In genomic region chr5:92144824-92145223, GRCh38 we compare ENCODE assay signal across 20 cellular contexts.
"Had no signal": no experiment of that assay in that cellular context is flagged by ENCODE, and none has a peak within 500 bp of the region (broad histone marks: within the 10 kb centered on the region; RNA-seq: fewer than 3 reads in every experiment).

No MANE protein-coding gene starts in this region.

- H3K36me3 ChIP-seq: breast epithelium, gastroesophageal sphincter, left ventricle myocardium inferior, spleen, thoracic aorta had no signal

- H3K4me3 ChIP-seq: breast epithelium, gastroesophageal sphincter, hepatocyte, left ventricle myocardium inferior, lung, spleen, thoracic aorta, uterus had no signal

- DNase-seq: activated CD4-positive, alpha-beta T cell treated with anti-CD3 and anti-CD28 coated beads for 4 hours; activated CD4-positive, alpha-beta T cell treated with anti-CD3 and anti-CD28 coated beads, Interleukin-2, amount 50 U/mL, for 4 hours; activated naive CD4-positive, alpha-beta T cell; activated T-cell treated with anti-CD3 and anti-CD28 coated beads for 4 hours; activated T-cell treated with anti-CD3 and anti-CD28 coated beads, Interleukin-2, amount 50 U/mL, for 72 hours; central memory CD4-positive, alpha-beta T cell; islet precursor cell; left ventricle myocardium inferior; mesendoderm; right cardiac atrium; spleen; uterus had no signal

- H3K9me3 ChIP-seq: breast epithelium, gastroesophageal sphincter, left ventricle myocardium inferior, spleen, thoracic aorta, uterus had no signal

- H3K4me1 ChIP-seq: breast epithelium, gastroesophageal sphincter, left ventricle myocardium inferior, spleen, uterus had no signal

- H3K27me3 ChIP-seq: breast epithelium, gastroesophageal sphincter, hepatocyte, spleen, uterus had no signal

- ATAC-seq: activated naive CD4-positive, alpha-beta T cell treated with anti-CD3 and anti-CD28 coated beads, Interleukin-2, amount 50 U/mL, for 72 hours; activated T-cell treated with anti-CD3 and anti-CD28 coated beads, Interleukin-2, amount 50 U/mL, for 72 hours; gastroesophageal sphincter; natural killer cell treated with Interleukin-12 subunit alpha and Interleukin-12 subunit beta and Interleukin-15 and Interleukin-18, amount 100 ng/mL, for 72 hours; right cardiac atrium had no signal

- H3K27ac ChIP-seq: breast epithelium, gastroesophageal sphincter, hepatocyte, left ventricle myocardium inferior, spleen, thoracic aorta, uterus, VCaP had no signal
